Comparison of ENCODE assay signal across 12 cellular contexts in the genomic region with DNA sequence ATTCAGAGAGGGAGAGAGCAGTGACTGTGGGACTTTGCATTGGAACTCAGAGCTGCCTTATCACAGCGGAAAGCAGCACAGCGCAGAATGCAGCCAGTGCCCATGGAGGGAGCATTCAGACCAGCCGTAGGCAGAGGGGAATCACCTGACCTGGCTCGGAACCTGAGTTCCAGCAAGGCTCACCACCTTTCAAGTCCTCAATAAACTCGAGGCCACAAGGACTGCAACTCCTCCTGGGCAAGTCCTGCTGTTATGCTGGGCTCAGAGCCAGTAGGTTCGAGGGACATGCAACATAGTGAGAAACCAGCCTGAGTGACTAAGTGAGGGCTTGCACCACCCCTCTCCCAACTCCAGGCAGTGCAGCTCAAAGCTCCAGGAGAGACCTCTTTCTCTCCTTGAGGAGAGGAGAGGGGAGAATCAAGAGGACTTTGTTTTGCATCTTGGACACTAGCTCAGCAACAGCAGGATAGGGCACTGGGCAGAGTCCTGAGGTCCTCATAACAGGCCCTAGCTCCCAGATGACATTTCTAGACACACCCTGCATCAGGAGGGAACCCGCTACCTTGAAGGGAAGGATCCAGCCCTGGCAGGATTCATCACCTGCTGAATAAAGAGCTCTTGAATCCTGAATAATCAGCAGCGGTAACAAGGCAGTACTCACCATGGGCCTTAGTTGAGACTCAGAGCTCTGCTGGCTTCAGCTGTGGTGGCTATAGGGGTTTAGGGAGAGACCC.
A peak's percentile ranks its signal among the peaks of the same experiment; 100 is the strongest.
DNase-seq lines count a peak whose midpoint lies in the region; ATAC-seq, FAIRE-seq and TF ChIP-seq lines count a peak whose summit lies in the region.
"Had no signal": no experiment of that assay in that cellular context is flagged by ENCODE, and none has a peak within 500 bp of the region (broad histone marks: within the 10 kb centered on the region; RNA-seq: fewer than 3 reads in every experiment).

No MANE protein-coding gene starts in this region.

- ATAC-seq in GM18519 (IDR thresholded peaks at IDR 0.05; ENCODE audit: low FRiP score, unreplicated experiment): no peak
- ATAC-seq: stimulated activated memory B cell treated with anti-CD40 and anti-IgM and Interleukin-4, amounts not matched to agents 10 μg/mL and 1 μg/mL and 100 μg/mL, for 72 hours had no signal

- no peak for TF ChIP-seq POLR2A in H54 (IDR thresholded peaks at IDR 0.05; ENCODE audit: low read depth, low read length)

- H3K4me3 ChIP-seq in AG10803 (ENCODE audit: low read length) (no peak overlapping the region), choroid plexus epithelial cell (ENCODE audit: low read depth, low read length) (no peak overlapping the region)
- H3K4me3 ChIP-seq: heart right ventricle had no signal

- FAIRE-seq in H54 (lab: Jason Lieb, UNC): peak; percentile 6

- DNase-seq in AG10803 (ENCODE audit: low read depth) (peak; percentile 53), H54 (ENCODE audit: insufficient read length, low spot score) (no peak), choroid plexus epithelial cell (ENCODE audit: low read depth) (peak; percentile 76), kidney tubule cell (ENCODE audit: low spot score) (peak; percentile 30), AG08395 (ENCODE audit: low spot score) (no peak), GOT3 (lab: John Stamatoyannopoulos, UW) (no peak)
- no peak for DNase-seq in activated CD4-positive, alpha-beta T cell treated with anti-CD3 and anti-CD28 coated beads, Interleukin-2, amount 50 U/mL, for 4 hours
- DNase-seq: NCI-H1105 treated with DMSO at 0.1 percent for 48 hours; stimulated activated CD4-positive, alpha-beta T cell treated with anti-CD3 and anti-CD28 coated beads, Interleukin-2, amount 100 ng/mL, for 24 hours had no signal

- no peak for TF ChIP-seq CTCF in AG10803 (conservative IDR thresholded peaks at IDR 0.05; ENCODE audit: low read length)
- TF ChIP-seq CTCF in choroid plexus epithelial cell (conservative IDR thresholded peaks at IDR 0.05; ENCODE audit: low read depth, low read length): peak; percentile 2

Comparison
In these comparisons a context has a peak if more than half of its experiments do, and no peak if none do; other contexts are left out.
1. DNase-seq: peak in AG10803 (single experiment), choroid plexus epithelial cell (single experiment) and kidney tubule cell (single experiment); none in H54 (single experiment), AG08395 (single experiment), GOT3 (single experiment) and activated CD4-positive, alpha-beta T cell treated with anti-CD3 and anti-CD28 coated beads, Interleukin-2, amount 50 U/mL, for 4 hours (0 of 2).